Comparison of ENCODE assay signal across 8 cellular contexts in the genomic region with DNA sequence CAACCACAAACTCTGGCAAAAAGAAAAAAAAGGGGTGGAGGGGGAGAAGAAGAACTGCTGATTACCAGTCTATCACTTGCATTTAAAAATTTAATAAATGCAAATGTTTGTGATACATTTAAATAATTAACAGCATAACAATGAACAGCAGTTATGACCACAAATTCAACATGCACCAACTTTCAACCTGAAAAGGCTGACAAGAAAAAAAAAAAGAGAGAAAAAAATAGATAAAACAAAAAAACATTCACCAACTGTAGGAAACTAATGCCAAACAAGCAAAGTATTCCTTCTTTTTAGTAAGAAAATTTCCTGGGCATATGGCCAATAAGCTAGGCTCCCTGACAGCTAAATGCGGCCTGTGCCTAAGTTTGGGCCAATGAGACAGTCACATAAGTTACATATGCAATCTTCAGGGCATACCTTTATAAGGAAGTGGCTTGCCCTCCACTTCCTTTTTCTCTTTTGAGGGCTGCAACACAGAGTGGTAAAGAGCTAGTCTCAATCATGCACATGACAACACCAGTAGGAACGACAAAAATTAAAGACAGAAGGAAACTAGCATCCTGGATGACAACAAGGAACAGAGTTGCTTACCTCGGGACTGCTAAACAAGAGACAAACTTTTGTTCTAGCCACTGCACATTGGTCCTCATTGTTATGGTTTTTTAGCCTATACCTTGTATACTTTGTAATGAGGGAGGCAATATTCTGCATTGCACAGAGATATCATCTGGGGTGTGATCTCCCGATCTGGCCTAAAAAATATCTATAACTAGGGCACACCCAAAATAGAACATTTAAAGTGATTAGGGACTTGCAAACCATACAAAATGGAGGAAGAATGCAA. TPM values are rescaled to one million over a fixed set of nuclear protein-coding genes. Genes with fewer than 3 reads are reported as not detected.
DNase-seq lines count a peak whose midpoint lies in the region; ATAC-seq and TF ChIP-seq lines count a peak whose summit lies in the region.

No MANE protein-coding gene starts in this region.

- H3K4me3 ChIP-seq in mucosa of rectum (ENCODE audit: low read length in 2 of 2) (no peak overlapping the region), sigmoid colon (no peak overlapping the region)

- POLR2A ChIA-PET in MCF 10A (lab: Yijun Ruan, JAX) = interaction anchor here (0.8 to 1.1 kb wide), 3 partner anchors 9 to 24 kb away, joined by 3 to 5 read pairs (median 4); a partner anchor contains a TSS

- H3K4me1 ChIP-seq in mucosa of rectum (ENCODE audit: control insufficient read depth in 2 of 2, insufficient read depth in 2 of 2, low read length in 2 of 2) (peaks cover 15 to 27% of the 10 kb centered on the region in 2 donors), sigmoid colon (peaks cover 0 to 63% (median 41%) of the 10 kb centered on the region in 4 donors)

- no peaks in the 10 kb centered on the region for H3K27me3 Mint-ChIP-seq in MCF 10A (ENCODE audit: insufficient read depth, unreplicated experiment)

- H3K9me3 ChIP-seq in mucosa of rectum (ENCODE audit: control insufficient read depth in 2 of 2, low read length in 2 of 2) (no peaks in the 10 kb centered on the region), sigmoid colon (no peaks in the 10 kb centered on the region)

- H3K27ac Mint-ChIP-seq in MCF 10A (ENCODE audit: low read depth, unreplicated experiment) = no peak overlapping the region

- no peak for TF ChIP-seq POLR2A in sigmoid colon (IDR thresholded peaks at IDR 0.05)

- H3K9ac ChIP-seq in mucosa of rectum (ENCODE audit: low read depth in 1 of 2, low read length in 2 of 2) = no peak overlapping the region

- no peaks in the 10 kb centered on the region for H3K36me3 Mint-ChIP-seq in MCF 10A (ENCODE audit: insufficient read depth, unreplicated experiment)

- no TSS peak for BruUV-seq in MCF 10A (replicated peaks; lab: Mats Ljungman, UMichigan)

- TF ChIP-seq CTCF in MCF 10A (IDR thresholded peaks at IDR 0.05; ENCODE audit: unreplicated experiment) = no peak
- no peak for TF ChIP-seq CTCF in sigmoid colon (IDR thresholded peaks at IDR 0.05)

- intact Hi-C loops in Right ventricle myocardium superior (cut with DNase I) (no loop called here), cardiac septum (cut with DNase I) (no loop called here), MCF 10A (cut with micrococcal nuclease) (no loop called here), sigmoid colon (cut with DNase I) (no loop called here)

- peaks cover 5% of the 10 kb centered on the region for H3K9me3 Mint-ChIP-seq in MCF 10A (ENCODE audit: unreplicated experiment)

- peak overlapping the region; percentile 43 to 76 for H3K27ac ChIP-seq in mucosa of rectum (ENCODE audit: low read depth in 2 of 2, low read length in 2 of 2)
- peak overlapping the region in 2 of 4 donors; percentile 15 to 24 for H3K27ac ChIP-seq in sigmoid colon

- H3K27me3 ChIP-seq in mucosa of rectum (ENCODE audit: control insufficient read depth in 2 of 2, insufficient read depth in 2 of 2, low read length in 2 of 2) = no peaks in the 10 kb centered on the region
- no peaks in the 10 kb centered on the region for H3K27me3 ChIP-seq in sigmoid colon

- ATAC-seq in Right ventricle myocardium superior (ENCODE audit: poor library complexity) (peak; percentile 75), HG03045 (IDR thresholded peaks at IDR 0.05; ENCODE audit: unreplicated experiment) (peak; percentile 67)

- H3K4me3 Mint-ChIP-seq in MCF 10A (ENCODE audit: unreplicated experiment) = no peak overlapping the region

- DNase-seq in Right ventricle myocardium superior (no peak), cardiac septum (ENCODE audit: low spot score) (no peak), RPMI8226 (peak; percentile 76), MCF 10A (ENCODE audit: unreplicated experiment) (peak; percentile 50), sigmoid colon (no peak), NCI-H82 treated with DMSO at 0.1 percent for 48 hours (lab: John Stamatoyannopoulos, UW; ENCODE audit: unreplicated experiment) (no peak)

- no peaks in the 10 kb centered on the region for H3K36me3 ChIP-seq in mucosa of rectum (ENCODE audit: control insufficient read depth in 2 of 2, insufficient read depth in 2 of 2, low read length in 2 of 2)
- no peaks in the 10 kb centered on the region for H3K36me3 ChIP-seq in sigmoid colon

- WGBS in sigmoid colon, 2 donors = 18 to 20% methylated on average over 4 of the region's 4 CpGs

- H3K4me1 Mint-ChIP-seq in MCF 10A (ENCODE audit: insufficient read depth, unreplicated experiment) = peaks cover 26% of the 10 kb centered on the region

- no peak for TF ChIP-seq EP300 in sigmoid colon (IDR thresholded peaks at IDR 0.05)

- CTCF ChIA-PET in MCF 10A (lab: Yijun Ruan, JAX) = interaction anchor here (0.7 kb wide), 2 partner anchors 23 to 1068 kb away, joined by 3 read pairs; no protein-coding TSS in a partner anchor

RNA-seq across cellular contexts. Expression of a gene that starts 24.2 kb away (rescaled TPM):
- total RNA-seq in Right ventricle myocardium superior (6.5 TPM), cardiac septum (15.0 TPM), MCF 10A (2022) (8.4 and 13.0 TPM in 2 replicates), sigmoid colon (10 to 100 TPM; 11.9 to 22.7 (median 14.4) TPM)
- polyA plus RNA-seq in sigmoid colon = 1 to 10 TPM; 2.4 to 8.7 (median 4.2) TPM

RNA-seq across cellular contexts. Expression of a gene that starts 28.8 kb away (rescaled TPM):
- total RNA-seq in Right ventricle myocardium superior = 9.6 TPM
- 11.0 TPM for total RNA-seq in cardiac septum
- 11.8 and 15.7 TPM in 2 replicates for total RNA-seq in MCF 10A (2022)
- 10 to 100 TPM; 15.5 to 33.9 (median 22.9) TPM for total RNA-seq in sigmoid colon
- polyA plus RNA-seq in sigmoid colon = 1 to 10 TPM; 5.4 to 8.3 (median 7.2) TPM

Comparison
In these comparisons a context has a peak if more than half of its experiments do, and no peak if none do; other contexts are left out.
1. DNase-seq: peak in RPMI8226 (single experiment) and MCF 10A (single experiment); none in Right ventricle myocardium superior (single experiment), cardiac septum (single experiment), sigmoid colon (single experiment) and NCI-H82 treated with DMSO at 0.1 percent for 48 hours (single experiment).